Comparison of ENCODE assay signal across 2 cellular contexts in genomic region chr19:23986623-23987022, GRCh38.
TF ChIP-seq lines count a peak whose summit lies in the region.

No MANE protein-coding gene starts in this region.

TF ChIP-seq in liver, 16 proteins besides CTCF, POLR2A, EP300 and RAD21:
- peak; percentile 55 for TF ChIP-seq REST (IDR thresholded peaks at IDR 0.05)
- TF ChIP-seq ATF3 (IDR thresholded peaks at IDR 0.05) = peak; percentile 73
- no peak for TF ChIP-seq NR2F2 (IDR thresholded peaks at IDR 0.05)
- TF ChIP-seq EGR1 (IDR thresholded peaks at IDR 0.05; ENCODE audit: low read depth in 2 of 2) = no peak
- peak; percentile 59 for TF ChIP-seq FOXA1 (IDR thresholded peaks at IDR 0.05)
- peak; percentile 93 for TF ChIP-seq YY1 (IDR thresholded peaks at IDR 0.05)
- peak; percentile 77 for TF ChIP-seq ZBTB33 (IDR thresholded peaks at IDR 0.05)
- TF ChIP-seq SP1 (IDR thresholded peaks at IDR 0.05) = peak; percentile 47
- TF ChIP-seq HNF4G (IDR thresholded peaks at IDR 0.05) = no peak
- peak in 1 of 2 donors; percentile 82 for TF ChIP-seq JUND (IDR thresholded peaks at IDR 0.05)
- TF ChIP-seq MAX (IDR thresholded peaks at IDR 0.05) = peak; percentile 57
- peak; percentile 41 to 87 for TF ChIP-seq HNF4A (conservative IDR thresholded peaks at IDR 0.05)
- TF ChIP-seq TAF1 (conservative IDR thresholded peaks at IDR 0.05) = no peak
- peak; percentile 65 for TF ChIP-seq FOXA2 (IDR thresholded peaks at IDR 0.05)
- TF ChIP-seq RXRA (IDR thresholded peaks at IDR 0.05) = peak; percentile 64 to 94
- TF ChIP-seq GABPA (IDR thresholded peaks at IDR 0.05 in 1 of 2, conservative IDR thresholded peaks at IDR 0.05 in 1 of 2) = no peak

TF ChIP-seq in HepG2, 621 proteins besides CTCF, POLR2A, EP300 and RAD21 (continued from another document):
- TF ChIP-seq GPN1 (CRISPR knock-in tag; IDR thresholded peaks at IDR 0.05; ENCODE audit: borderline replicate concordance) (no peak), ZNF639 (CRISPR knock-in tag; conservative IDR thresholded peaks at IDR 0.05) (no peak), HIC2 (CRISPR knock-in tag; IDR thresholded peaks at IDR 0.05; ENCODE audit: low read depth) (no peak), ZNF609 (CRISPR knock-in tag; IDR thresholded peaks at IDR 0.05; ENCODE audit: borderline replicate concordance) (no peak), TCF7 (IDR thresholded peaks at IDR 0.05; ENCODE audit: low read depth) (no peak), ZNF687 (CRISPR knock-in tag; IDR thresholded peaks at IDR 0.05) (no peak), ZNF777 (CRISPR knock-in tag; IDR thresholded peaks at IDR 0.05) (no peak)
